ENCODE assay signal across 11 cellular contexts in genomic region chr16:11582157-11582814, GRCh38. TPM values are rescaled to one million over a fixed set of nuclear protein-coding genes. Genes with fewer than 3 reads are reported as not detected.
DNase-seq lines count a peak whose midpoint lies in the region; ATAC-seq and TF ChIP-seq lines count a peak whose summit lies in the region.
"Had no signal": no experiment of that assay in that cellular context is flagged by ENCODE, and none has a peak within 500 bp of the region (broad histone marks: within the 10 kb centered on the region; RNA-seq: fewer than 3 reads in every experiment).

No MANE protein-coding gene starts in this region.

- ATAC-seq in HG03342 (IDR thresholded peaks at IDR 0.05; ENCODE audit: unreplicated experiment), result no peak

- H3K4me3 ChIP-seq in GM12865 (ENCODE audit: low read depth, low read length), result peak overlapping the region; percentile 70
- H3K4me3 ChIP-seq in HUES6 (ENCODE audit: low read depth, low read length), result peak overlapping the region; percentile 83
- peak overlapping the region in 1 of 3 donors; percentile 12 for H3K4me3 ChIP-seq in breast epithelium
- H3K4me3 ChIP-seq in spleen, result peak overlapping the region in 1 of 8 donors; percentile 90

- 47 to 59% (median 51%) methylated on average over 7 of the region's 7 CpGs for WGBS in spleen, 5 donors

- no peaks in the 10 kb centered on the region; the same call in 1 of the 2 replicates for H3K9me3 ChIP-seq in HUES6 (ENCODE audit: control insufficient read depth, insufficient read depth, low read depth, low read length)
- H3K9me3 ChIP-seq in breast epithelium, result no peaks in the 10 kb centered on the region
- H3K9me3 ChIP-seq in spleen, result no peaks in the 10 kb centered on the region
- H3K9me3 ChIP-seq: colonic mucosa had no signal

- peaks cover 51% of the 10 kb centered on the region for H3K4me1 ChIP-seq in HUES6 (ENCODE audit: control insufficient read depth, insufficient read depth, low read length)
- H3K4me1 ChIP-seq in breast epithelium, result peaks cover 0 to 10% of the 10 kb centered on the region in 2 donors
- H3K4me1 ChIP-seq in spleen, result peaks cover 48 to 93% (median 83%) of the 10 kb centered on the region in 6 donors

- intact Hi-C loops in breast epithelium (cut with DNase I; ENCODE audit: low total_unique reads), result no loop called here
- intact Hi-C loops in spleen (cut with DNase I; ENCODE audit: low total_unique reads), result no loop called here

- H3K36me3 ChIP-seq in HUES6 (ENCODE audit: control insufficient read depth, insufficient read depth, low read length), result no peaks in the 10 kb centered on the region
- no peaks in the 10 kb centered on the region for H3K36me3 ChIP-seq in breast epithelium
- H3K36me3 ChIP-seq in spleen, result peaks cover 0 to 25% (median 0%) of the 10 kb centered on the region in 6 donors
- H3K36me3 ChIP-seq: colonic mucosa had no signal

- TF ChIP-seq CTCF in GM12865 (IDR thresholded peaks at IDR 0.05; ENCODE audit: insufficient read depth, low read depth, low read length, missing control alignments) (no peak), breast epithelium (IDR thresholded peaks at IDR 0.05) (no peak), spleen (IDR thresholded peaks at IDR 0.05 in 8 of 11, conservative IDR thresholded peaks at IDR 0.05 in 3 of 11) (no peak)

- no peaks in the 10 kb centered on the region for H3K27me3 ChIP-seq in HUES6 (ENCODE audit: control insufficient read depth, insufficient read depth, low read length)
- H3K27me3 ChIP-seq in breast epithelium, result no peaks in the 10 kb centered on the region
- peaks cover 0 to 15% (median 0%) of the 10 kb centered on the region in 7 donors for H3K27me3 ChIP-seq in spleen (replicated peaks in 1 of 7)
- H3K27me3 ChIP-seq: colonic mucosa had no signal

- H3K9ac ChIP-seq in HUES6 (ENCODE audit: low read length), result no peak overlapping the region

- DNase-seq in GM12865 (ENCODE audit: low read depth) (peak; percentile 60), breast epithelium (ENCODE audit: low spot score in 2 of 2) (no peak), spleen (no peak), DMS53 treated with DMSO at 0.1 percent for 48 hours (lab: John Stamatoyannopoulos, UW; ENCODE audit: unreplicated experiment) (no peak), NCI-H187 (lab: John Stamatoyannopoulos, UW) (no peak)
- DNase-seq: colonic mucosa, GF-D8, NCI-H1417 treated with DMSO at 0.1 percent for 48 hours, Right ventricle myocardium superior had no signal

- no peak for TF ChIP-seq POLR2A in breast epithelium (IDR thresholded peaks at IDR 0.05)
- no peak for TF ChIP-seq POLR2A in spleen (IDR thresholded peaks at IDR 0.05)

- H3K27ac ChIP-seq in HUES6 (ENCODE audit: low read depth, low read length) (no peak overlapping the region), breast epithelium (peak overlapping the region; percentile 58 to 99), spleen (peak overlapping the region in 7 of 8 donors; percentile 94 to 99 (median 96))

RNA-seq across cellular contexts. Expression of gene LITAF, which starts 4.4 kb away (rescaled TPM):
- total RNA-seq in breast epithelium (100 to 1,000 TPM in 1 of 3 donors, 10 to 100 TPM in 2; 50.6 to 109 (median 59.0) TPM), spleen (100 to 1,000 TPM; 114 to 312 (median 190) TPM)
- 10 to 100 TPM; 55.8 to 87.4 (median 58.9) TPM for polyA plus RNA-seq in spleen
